Comparison of ENCODE assay signal across 3 cellular contexts in the genomic region with DNA sequence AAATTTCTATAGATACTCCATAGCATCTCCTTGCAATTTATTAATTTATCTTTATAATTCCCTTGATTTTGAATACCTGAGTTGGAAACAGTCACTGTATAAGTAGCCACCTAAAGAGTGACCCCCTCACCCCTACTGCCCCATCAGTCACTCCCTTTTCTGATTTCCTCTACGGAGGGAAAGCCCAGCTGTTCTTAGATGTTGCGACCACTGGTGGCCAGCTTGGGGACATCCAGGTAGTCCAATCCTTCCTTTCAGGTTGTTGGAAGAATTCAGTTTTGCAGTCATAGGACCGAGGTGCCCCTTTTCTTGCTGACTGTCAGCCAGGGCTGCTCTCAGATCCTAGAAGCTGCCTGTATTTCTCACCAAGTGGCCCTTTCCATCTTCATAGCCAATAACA.
TF ChIP-seq lines count a peak whose summit lies in the region.

No MANE protein-coding gene starts in this region.

TF ChIP-seq in HCT116, 20 proteins besides CTCF, POLR2A, EP300 and RAD21 (continued from another document):
- TF ChIP-seq CBX3 (IDR thresholded peaks at IDR 0.05; ENCODE audit: low read depth) = 0 out of 2 replicates have a peak, but pooled peaks have one; percentile 24
TF ChIP-seq in HCT116: peak in this region for 1.

TF ChIP-seq in K562, 482 proteins besides CTCF, POLR2A, EP300 and RAD21 (continues in another document):
- TF ChIP-seq XRCC5 (IDR thresholded peaks at IDR 0.05; ENCODE audit: low read depth, low read length) (peak; percentile 69; the same call in 1 of the 2 replicates), SIN3A (IDR thresholded peaks at IDR 0.05; ENCODE audit: borderline replicate concordance in 2 of 2, control insufficient read depth in 1 of 2, low read depth in 2 of 2, low read length in 2 of 2) (no peak), FIP1L1 (IDR thresholded peaks at IDR 0.05; ENCODE audit: low read depth, low read length, poor library complexity, severe bottlenecking) (no peak), HDGF (IDR thresholded peaks at IDR 0.05) (no peak), KLF1 (tag; IDR thresholded peaks at IDR 0.05) (no peak), RBM39 (optimal IDR thresholded peaks at IDR 0.05; ENCODE audit: low read depth, low read length) (no peak), POLR3G (IDR thresholded peaks at IDR 0.05; ENCODE audit: extremely low read depth, insufficient read length, insufficient replicate concordance) (no peak), ZNF124 (CRISPR knock-in tag; IDR thresholded peaks at IDR 0.05) (no peak), RCOR1 (IDR thresholded peaks at IDR 0.05; ENCODE audit: borderline replicate concordance in 1 of 2, low read depth in 2 of 2, low read length in 2 of 2) (peak in 1 of 2 experiments; percentile 19; a peak in 1 of 4 replicates), TBP (optimal IDR thresholded peaks at IDR 0.05; ENCODE audit: low read depth, low read length) (no peak), ELF4 (CRISPR knock-in tag; IDR thresholded peaks at IDR 0.05) (no peak), SREBF1 (IDR thresholded peaks at IDR 0.05; ENCODE audit: borderline replicate concordance, low read depth, low read length) (no peak), ZNF224 (CRISPR knock-in tag; IDR thresholded peaks at IDR 0.05) (no peak), ARID1B (IDR thresholded peaks at IDR 0.05) (no peak), NUFIP1 (IDR thresholded peaks at IDR 0.05; ENCODE audit: partially characterized antibody) (no peak), MCM3 (IDR thresholded peaks at IDR 0.05) (no peak), POLR2B (IDR thresholded peaks at IDR 0.05; ENCODE audit: low read depth, partially characterized antibody) (no peak), CBFA2T2 (conservative IDR thresholded peaks at IDR 0.05) (no peak), CXXC5 (CRISPR knock-in tag; IDR thresholded peaks at IDR 0.05) (no peak), RBBP5 (IDR thresholded peaks at IDR 0.05; ENCODE audit: borderline replicate concordance, insufficient read depth, low read length, poor library complexity, severe bottlenecking) (no peak)
- TF ChIP-seq, protein P1, sequence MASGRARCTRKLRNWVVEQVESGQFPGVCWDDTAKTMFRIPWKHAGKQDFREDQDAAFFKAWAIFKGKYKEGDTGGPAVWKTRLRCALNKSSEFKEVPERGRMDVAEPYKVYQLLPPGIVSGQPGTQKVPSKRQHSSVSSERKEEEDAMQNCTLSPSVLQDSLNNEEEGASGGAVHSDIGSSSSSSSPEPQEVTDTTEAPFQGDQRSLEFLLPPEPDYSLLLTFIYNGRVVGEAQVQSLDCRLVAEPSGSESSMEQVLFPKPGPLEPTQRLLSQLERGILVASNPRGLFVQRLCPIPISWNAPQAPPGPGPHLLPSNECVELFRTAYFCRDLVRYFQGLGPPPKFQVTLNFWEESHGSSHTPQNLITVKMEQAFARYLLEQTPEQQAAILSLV (tag; IDR thresholded peaks at IDR 0.05) = no peak
- TF ChIP-seq, protein P2, sequence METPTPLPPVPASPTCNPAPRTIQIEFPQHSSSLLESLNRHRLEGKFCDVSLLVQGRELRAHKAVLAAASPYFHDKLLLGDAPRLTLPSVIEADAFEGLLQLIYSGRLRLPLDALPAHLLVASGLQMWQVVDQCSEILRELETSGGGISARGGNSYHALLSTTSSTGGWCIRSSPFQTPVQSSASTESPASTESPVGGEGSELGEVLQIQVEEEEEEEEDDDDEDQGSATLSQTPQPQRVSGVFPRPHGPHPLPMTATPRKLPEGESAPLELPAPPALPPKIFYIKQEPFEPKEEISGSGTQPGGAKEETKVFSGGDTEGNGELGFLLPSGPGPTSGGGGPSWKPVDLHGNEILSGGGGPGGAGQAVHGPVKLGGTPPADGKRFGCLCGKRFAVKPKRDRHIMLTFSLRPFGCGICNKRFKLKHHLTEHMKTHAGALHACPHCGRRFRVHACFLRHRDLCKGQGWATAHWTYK (CRISPR knock-in tag; IDR thresholded peaks at IDR 0.05) = no peak
- TF ChIP-seq, protein P3, sequence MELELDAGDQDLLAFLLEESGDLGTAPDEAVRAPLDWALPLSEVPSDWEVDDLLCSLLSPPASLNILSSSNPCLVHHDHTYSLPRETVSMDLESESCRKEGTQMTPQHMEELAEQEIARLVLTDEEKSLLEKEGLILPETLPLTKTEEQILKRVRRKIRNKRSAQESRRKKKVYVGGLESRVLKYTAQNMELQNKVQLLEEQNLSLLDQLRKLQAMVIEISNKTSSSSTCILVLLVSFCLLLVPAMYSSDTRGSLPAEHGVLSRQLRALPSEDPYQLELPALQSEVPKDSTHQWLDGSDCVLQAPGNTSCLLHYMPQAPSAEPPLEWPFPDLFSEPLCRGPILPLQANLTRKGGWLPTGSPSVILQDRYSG (tag; conservative IDR thresholded peaks at IDR 0.05; ENCODE audit: low read depth) = no peak
- TF ChIP-seq, protein P4, sequence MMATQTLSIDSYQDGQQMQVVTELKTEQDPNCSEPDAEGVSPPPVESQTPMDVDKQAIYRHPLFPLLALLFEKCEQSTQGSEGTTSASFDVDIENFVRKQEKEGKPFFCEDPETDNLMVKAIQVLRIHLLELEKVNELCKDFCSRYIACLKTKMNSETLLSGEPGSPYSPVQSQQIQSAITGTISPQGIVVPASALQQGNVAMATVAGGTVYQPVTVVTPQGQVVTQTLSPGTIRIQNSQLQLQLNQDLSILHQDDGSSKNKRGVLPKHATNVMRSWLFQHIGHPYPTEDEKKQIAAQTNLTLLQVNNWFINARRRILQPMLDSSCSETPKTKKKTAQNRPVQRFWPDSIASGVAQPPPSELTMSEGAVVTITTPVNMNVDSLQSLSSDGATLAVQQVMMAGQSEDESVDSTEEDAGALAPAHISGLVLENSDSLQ (IDR thresholded peaks at IDR 0.05) = peak; percentile 63
- TF ChIP-seq, protein P5, sequence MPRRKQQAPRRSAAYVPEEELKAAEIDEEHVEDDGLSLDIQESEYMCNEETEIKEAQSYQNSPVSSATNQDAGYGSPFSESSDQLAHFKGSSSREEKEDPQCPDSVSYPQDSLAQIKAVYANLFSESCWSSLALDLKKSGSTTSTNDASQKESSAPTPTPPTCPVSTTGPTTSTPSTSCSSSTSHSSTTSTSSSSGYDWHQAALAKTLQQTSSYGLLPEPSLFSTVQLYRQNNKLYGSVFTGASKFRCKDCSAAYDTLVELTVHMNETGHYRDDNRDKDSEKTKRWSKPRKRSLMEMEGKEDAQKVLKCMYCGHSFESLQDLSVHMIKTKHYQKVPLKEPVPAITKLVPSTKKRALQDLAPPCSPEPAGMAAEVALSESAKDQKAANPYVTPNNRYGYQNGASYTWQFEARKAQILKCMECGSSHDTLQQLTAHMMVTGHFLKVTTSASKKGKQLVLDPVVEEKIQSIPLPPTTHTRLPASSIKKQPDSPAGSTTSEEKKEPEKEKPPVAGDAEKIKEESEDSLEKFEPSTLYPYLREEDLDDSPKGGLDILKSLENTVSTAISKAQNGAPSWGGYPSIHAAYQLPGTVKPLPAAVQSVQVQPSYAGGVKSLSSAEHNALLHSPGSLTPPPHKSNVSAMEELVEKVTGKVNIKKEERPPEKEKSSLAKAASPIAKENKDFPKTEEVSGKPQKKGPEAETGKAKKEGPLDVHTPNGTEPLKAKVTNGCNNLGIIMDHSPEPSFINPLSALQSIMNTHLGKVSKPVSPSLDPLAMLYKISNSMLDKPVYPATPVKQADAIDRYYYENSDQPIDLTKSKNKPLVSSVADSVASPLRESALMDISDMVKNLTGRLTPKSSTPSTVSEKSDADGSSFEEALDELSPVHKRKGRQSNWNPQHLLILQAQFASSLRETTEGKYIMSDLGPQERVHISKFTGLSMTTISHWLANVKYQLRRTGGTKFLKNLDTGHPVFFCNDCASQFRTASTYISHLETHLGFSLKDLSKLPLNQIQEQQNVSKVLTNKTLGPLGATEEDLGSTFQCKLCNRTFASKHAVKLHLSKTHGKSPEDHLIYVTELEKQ (CRISPR knock-in tag; IDR thresholded peaks at IDR 0.05) = no peak

TF ChIP-seq in neural cell, 6 proteins besides CTCF, POLR2A, EP300 and RAD21 (continued from another document):
- TF ChIP-seq, protein P6, sequence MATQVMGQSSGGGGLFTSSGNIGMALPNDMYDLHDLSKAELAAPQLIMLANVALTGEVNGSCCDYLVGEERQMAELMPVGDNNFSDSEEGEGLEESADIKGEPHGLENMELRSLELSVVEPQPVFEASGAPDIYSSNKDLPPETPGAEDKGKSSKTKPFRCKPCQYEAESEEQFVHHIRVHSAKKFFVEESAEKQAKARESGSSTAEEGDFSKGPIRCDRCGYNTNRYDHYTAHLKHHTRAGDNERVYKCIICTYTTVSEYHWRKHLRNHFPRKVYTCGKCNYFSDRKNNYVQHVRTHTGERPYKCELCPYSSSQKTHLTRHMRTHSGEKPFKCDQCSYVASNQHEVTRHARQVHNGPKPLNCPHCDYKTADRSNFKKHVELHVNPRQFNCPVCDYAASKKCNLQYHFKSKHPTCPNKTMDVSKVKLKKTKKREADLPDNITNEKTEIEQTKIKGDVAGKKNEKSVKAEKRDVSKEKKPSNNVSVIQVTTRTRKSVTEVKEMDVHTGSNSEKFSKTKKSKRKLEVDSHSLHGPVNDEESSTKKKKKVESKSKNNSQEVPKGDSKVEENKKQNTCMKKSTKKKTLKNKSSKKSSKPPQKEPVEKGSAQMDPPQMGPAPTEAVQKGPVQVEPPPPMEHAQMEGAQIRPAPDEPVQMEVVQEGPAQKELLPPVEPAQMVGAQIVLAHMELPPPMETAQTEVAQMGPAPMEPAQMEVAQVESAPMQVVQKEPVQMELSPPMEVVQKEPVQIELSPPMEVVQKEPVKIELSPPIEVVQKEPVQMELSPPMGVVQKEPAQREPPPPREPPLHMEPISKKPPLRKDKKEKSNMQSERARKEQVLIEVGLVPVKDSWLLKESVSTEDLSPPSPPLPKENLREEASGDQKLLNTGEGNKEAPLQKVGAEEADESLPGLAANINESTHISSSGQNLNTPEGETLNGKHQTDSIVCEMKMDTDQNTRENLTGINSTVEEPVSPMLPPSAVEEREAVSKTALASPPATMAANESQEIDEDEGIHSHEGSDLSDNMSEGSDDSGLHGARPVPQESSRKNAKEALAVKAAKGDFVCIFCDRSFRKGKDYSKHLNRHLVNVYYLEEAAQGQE (IDR thresholded peaks at IDR 0.05; ENCODE audit: borderline replicate concordance) = no peak
- no peak for TF ChIP-seq SMC3 (conservative IDR thresholded peaks at IDR 0.05; ENCODE audit: poor library complexity)
